In genomic region chr14:60093606-60094005, GRCh38 we compare ENCODE assay signal across 9 cellular contexts. TPM values are rescaled to one million over a fixed set of nuclear protein-coding genes. Genes with fewer than 3 reads are reported as not detected.
DNase-seq lines count a peak whose midpoint lies in the region; ATAC-seq and TF ChIP-seq lines count a peak whose summit lies in the region.
"Had no signal": no experiment of that assay in that cellular context is flagged by ENCODE, and none has a peak within 500 bp of the region (broad histone marks: within the 10 kb centered on the region; RNA-seq: fewer than 3 reads in every experiment).

No MANE protein-coding gene starts in this region.

- peaks cover 19% of the 10 kb centered on the region for H3K36me3 ChIP-seq in WERI-Rb-1
- H3K36me3 ChIP-seq in thoracic aorta: no peaks in the 10 kb centered on the region

- intact Hi-C loops in activated naive CD4-positive, alpha-beta T cell treated with anti-CD3 and anti-CD28 coated beads for 36 hours (cut with micrococcal nuclease): loop anchor here (5.0 kb wide), 2 partner anchors 611 to 1669 kb away; partner anchors contain the start of genes JKAMP, L3HYPDH and SNAPC1

- peaks cover 37% of the 10 kb centered on the region for H3K4me1 Mint-ChIP-seq in activated naive CD4-positive, alpha-beta T cell treated with anti-CD3 and anti-CD28 coated beads for 36 hours (ENCODE audit: low read depth)
- peaks cover 44% of the 10 kb centered on the region for H3K4me1 Mint-ChIP-seq in glutamatergic neuron (ENCODE audit: low read depth, unreplicated experiment)

- peak overlapping the region; percentile 65 for H3K27ac Mint-ChIP-seq in activated naive CD4-positive, alpha-beta T cell treated with anti-CD3 and anti-CD28 coated beads for 36 hours
- peak overlapping the region; percentile 95 for H3K27ac Mint-ChIP-seq in glutamatergic neuron (ENCODE audit: unreplicated experiment)

- peaks cover 21% of the 10 kb centered on the region for H3K36me3 Mint-ChIP-seq in activated naive CD4-positive, alpha-beta T cell treated with anti-CD3 and anti-CD28 coated beads for 36 hours (ENCODE audit: low read depth)
- peaks cover 12% of the 10 kb centered on the region for H3K36me3 Mint-ChIP-seq in glutamatergic neuron (ENCODE audit: unreplicated experiment)

- DNase-seq in activated naive CD4-positive, alpha-beta T cell treated with anti-CD3 and anti-CD28 coated beads for 36 hours: no peak
- no peak for DNase-seq in activated naive CD4-positive, alpha-beta T cell treated with anti-CD3 and anti-CD28 coated beads, Interleukin-2, amount 50 U/mL, for 16 hours
- no peak for DNase-seq in WERI-Rb-1
- no peak for DNase-seq in glutamatergic neuron
- no peak for DNase-seq in thoracic aorta (ENCODE audit: low spot score)
- no peak for DNase-seq in SK-N-DZ (ENCODE audit: low spot score)
- DNase-seq: aorta had no signal

- H3K9me3 ChIP-seq in WERI-Rb-1 (ENCODE audit: severe bottlenecking): no peaks in the 10 kb centered on the region
- H3K9me3 ChIP-seq in thoracic aorta: no peaks in the 10 kb centered on the region

- no peaks in the 10 kb centered on the region for H3K9me3 Mint-ChIP-seq in activated naive CD4-positive, alpha-beta T cell treated with anti-CD3 and anti-CD28 coated beads for 36 hours
- peaks cover 7% of the 10 kb centered on the region for H3K9me3 Mint-ChIP-seq in glutamatergic neuron (ENCODE audit: unreplicated experiment)

- peak overlapping the region; percentile 100 for H3K4me3 ChIP-seq in WERI-Rb-1 (ENCODE audit: low read depth, low read length)
- peak overlapping the region; percentile 95 for H3K4me3 ChIP-seq in thoracic aorta

- CTCF ChIA-PET in activated naive CD4-positive, alpha-beta T cell treated with anti-CD3 and anti-CD28 coated beads for 36 hours (lab: Charles Lee): interaction anchor here (1.4 to 1.6 kb wide), 2 partner anchors 90 to 129 kb away, joined by 3 read pairs; no protein-coding TSS in a partner anchor

- no peak for TF ChIP-seq CTCF in WERI-Rb-1 (IDR thresholded peaks at IDR 0.05; ENCODE audit: low read depth, low read length)
- no peak for TF ChIP-seq CTCF in glutamatergic neuron (IDR thresholded peaks at IDR 0.05; ENCODE audit: partially characterized antibody, unreplicated experiment)
- TF ChIP-seq CTCF in thoracic aorta (IDR thresholded peaks at IDR 0.05): no peak

- peak overlapping the region; percentile 98 for H3K4me3 Mint-ChIP-seq in activated naive CD4-positive, alpha-beta T cell treated with anti-CD3 and anti-CD28 coated beads for 36 hours
- H3K4me3 Mint-ChIP-seq in glutamatergic neuron (ENCODE audit: unreplicated experiment): peak overlapping the region; percentile 98

- H3K4me1 ChIP-seq in thoracic aorta (ENCODE audit: control insufficient read depth in 1 of 2, low read depth in 2 of 2): peaks cover 17 to 29% of the 10 kb centered on the region in 2 donors

- ATAC-seq in thoracic aorta (ENCODE audit: insufficient number of reproducible peaks, low FRiP score, low read depth): no peak
- ATAC-seq in GM18517 (IDR thresholded peaks at IDR 0.05; ENCODE audit: unreplicated experiment): no peak
- no peak for ATAC-seq in GM18520 (IDR thresholded peaks at IDR 0.05; ENCODE audit: unreplicated experiment)

- H3K27ac ChIP-seq in WERI-Rb-1 (no peak overlapping the region), thoracic aorta (peak overlapping the region; percentile 90 to 98)

- H3K27me3 Mint-ChIP-seq in activated naive CD4-positive, alpha-beta T cell treated with anti-CD3 and anti-CD28 coated beads for 36 hours (ENCODE audit: low read depth): peaks cover 5% of the 10 kb centered on the region
- peaks cover 8% of the 10 kb centered on the region for H3K27me3 Mint-ChIP-seq in glutamatergic neuron (ENCODE audit: unreplicated experiment)

- H3K27me3 ChIP-seq in WERI-Rb-1 (ENCODE audit: insufficient read depth, low read depth, severe bottlenecking) (no peaks in the 10 kb centered on the region), thoracic aorta (replicated peaks; ENCODE audit: insufficient read depth) (no peaks in the 10 kb centered on the region)

RNA-seq across cellular contexts. Expression of gene PCNX4, which starts 1.9 kb away (rescaled TPM):
- 10 to 100 TPM; 24.9 to 27.5 TPM for total RNA-seq in activated naive CD4-positive, alpha-beta T cell treated with anti-CD3 and anti-CD28 coated beads for 36 hours
- 80.6 TPM for total RNA-seq in glutamatergic neuron (ENCODE audit: unreplicated experiment)
- total RNA-seq in thoracic aorta: 10 to 100 TPM; 26.7 to 73.2 TPM
- polyA plus RNA-seq in SK-N-DZ (2014; cell fraction: cytosol; rRNA removed): 79.0 and 87.1 TPM in 2 replicates
- polyA plus RNA-seq in SK-N-DZ (2014; cell fraction: nucleus; rRNA removed): 74.6 and 128 TPM in 2 replicates
